ENCODE assay signal across 1 cellular context in genomic region chr2:106537047-106537446, GRCh38.
TF ChIP-seq lines count a peak whose summit lies in the region.

No MANE protein-coding gene starts in this region.

TF ChIP-seq in HepG2, 621 proteins besides CTCF, POLR2A, EP300 and RAD21 (continued from another document):
- no peak for TF ChIP-seq ZNF512 (CRISPR knock-in tag; IDR thresholded peaks at IDR 0.05)
- TF ChIP-seq TERF1 (CRISPR knock-in tag; IDR thresholded peaks at IDR 0.05), result no peak
- TF ChIP-seq KDM2A (CRISPR knock-in tag; IDR thresholded peaks at IDR 0.05; ENCODE audit: borderline replicate concordance, low read depth), result no peak
- TF ChIP-seq GFI1 (CRISPR knock-in tag; IDR thresholded peaks at IDR 0.05; ENCODE audit: borderline replicate concordance), result no peak
- no peak for TF ChIP-seq ZNF552 (CRISPR knock-in tag; IDR thresholded peaks at IDR 0.05; ENCODE audit: borderline replicate concordance)
- peak; percentile 26; the same call in 1 of the 2 replicates for TF ChIP-seq CREB1 (IDR thresholded peaks at IDR 0.05)
- TF ChIP-seq CREB1 (CRISPR knock-in tag; IDR thresholded peaks at IDR 0.05), result no peak
- no peak for TF ChIP-seq ZNF20 (CRISPR knock-in tag; IDR thresholded peaks at IDR 0.05)
- TF ChIP-seq EHMT2 (IDR thresholded peaks at IDR 0.05; ENCODE audit: borderline replicate concordance, low read depth, low read length), result no peak
- no peak for TF ChIP-seq ZFP36 (IDR thresholded peaks at IDR 0.05; ENCODE audit: borderline replicate concordance, low read depth, low read length, partially characterized antibody)
- no peak for TF ChIP-seq UBTF (CRISPR knock-in tag; IDR thresholded peaks at IDR 0.05)
- no peak for TF ChIP-seq MXD3 (CRISPR knock-in tag; IDR thresholded peaks at IDR 0.05)
- no peak for TF ChIP-seq ZNF256 (CRISPR knock-in tag; conservative IDR thresholded peaks at IDR 0.05)
- no peak for TF ChIP-seq SOX13 (IDR thresholded peaks at IDR 0.05)
- no peak for TF ChIP-seq SOX13 (CRISPR knock-in tag; conservative IDR thresholded peaks at IDR 0.05 in 1 of 2, IDR thresholded peaks at IDR 0.05 in 1 of 2)
